Comparison of ENCODE assay signal across 10 cellular contexts in genomic region chr4:174222266-174222872, GRCh38.
DNase-seq lines count a peak whose midpoint lies in the region; TF ChIP-seq lines count a peak whose summit lies in the region.
"Had no signal": no experiment of that assay in that cellular context is flagged by ENCODE, and none has a peak within 500 bp of the region (broad histone marks: within the 10 kb centered on the region; RNA-seq: fewer than 3 reads in every experiment).

No MANE protein-coding gene starts in this region.

- intact Hi-C loops in MCF 10A (cut with micrococcal nuclease) (loop anchor here (1.0 kb wide), 4 partner anchors 61 to 492 kb away; partner anchors contain the start of genes CEP44 and FBXO8), breast epithelium (cut with DNase I; ENCODE audit: low total_unique reads) (no loop called here), posterior vena cava (cut with DNase I) (no loop called here)

- POLR2A ChIA-PET in MCF 10A (lab: Yijun Ruan, JAX): no interaction called here

- CTCF ChIA-PET in MCF 10A (lab: Yijun Ruan, JAX): interaction anchor here (0.5 to 8.0 kb wide), 27 partner anchors 9 to 935 kb away, joined by 3 to 65 read pairs (median 4); no protein-coding TSS in a partner anchor

- H3K27me3 Mint-ChIP-seq in MCF 10A (ENCODE audit: insufficient read depth, unreplicated experiment) (no peaks in the 10 kb centered on the region), chondrocyte (ENCODE audit: low read depth) (peaks cover 65% of the 10 kb centered on the region), osteocyte (ENCODE audit: unreplicated experiment) (peaks cover 83% of the 10 kb centered on the region)

- peak; percentile 52 for DNase-seq in MCF 10A (ENCODE audit: unreplicated experiment)
- no peak for DNase-seq in breast epithelium (ENCODE audit: low spot score in 2 of 2)
- DNase-seq in H4 (ENCODE audit: low spot score): peak; percentile 21
- DNase-seq in LoVo (ENCODE audit: low spot score): peak; percentile 30
- no peak for DNase-seq in chondrocyte (ENCODE audit: low spot score)
- DNase-seq in osteocyte (ENCODE audit: extremely low spot score, unreplicated experiment): no peak
- no peak for DNase-seq in posterior vena cava (ENCODE audit: low spot score)
- no peak for DNase-seq in GM19238 (ENCODE audit: insufficient read length, low spot score)

- no peak for TF ChIP-seq POLR2A in breast epithelium (IDR thresholded peaks at IDR 0.05)

- H3K4me1 Mint-ChIP-seq in MCF 10A (ENCODE audit: insufficient read depth, unreplicated experiment) (no peaks in the 10 kb centered on the region), chondrocyte (ENCODE audit: low read depth) (peaks cover 10% of the 10 kb centered on the region), osteocyte (ENCODE audit: unreplicated experiment) (peaks cover 15% of the 10 kb centered on the region)

- H3K27me3 ChIP-seq in breast epithelium: peaks cover 0 to 19% of the 10 kb centered on the region in 2 donors

- H3K36me3 Mint-ChIP-seq in MCF 10A (ENCODE audit: insufficient read depth, unreplicated experiment) (peaks cover 2% of the 10 kb centered on the region), chondrocyte (ENCODE audit: low read depth) (no peaks in the 10 kb centered on the region), osteocyte (ENCODE audit: unreplicated experiment) (no peaks in the 10 kb centered on the region)

- no peaks in the 10 kb centered on the region for H3K9me3 ChIP-seq in breast epithelium
- H3K9me3 ChIP-seq: HAP-1 had no signal

- TF ChIP-seq CTCF in MCF 10A (IDR thresholded peaks at IDR 0.05; ENCODE audit: unreplicated experiment): peak; percentile 58
- peak in 1 of 3 donors; percentile 31 for TF ChIP-seq CTCF in breast epithelium (IDR thresholded peaks at IDR 0.05)
- TF ChIP-seq CTCF in chondrocyte (IDR thresholded peaks at IDR 0.05): peak; percentile 84
- TF ChIP-seq CTCF in osteocyte (IDR thresholded peaks at IDR 0.05): peak; percentile 66

- no peak overlapping the region for H3K27ac Mint-ChIP-seq in MCF 10A (ENCODE audit: low read depth, unreplicated experiment)
- no peak overlapping the region for H3K27ac Mint-ChIP-seq in chondrocyte (ENCODE audit: unreplicated experiment)
- no peak overlapping the region for H3K27ac Mint-ChIP-seq in osteocyte (ENCODE audit: unreplicated experiment)

- H3K9me3 Mint-ChIP-seq in MCF 10A (ENCODE audit: unreplicated experiment) (no peaks in the 10 kb centered on the region), chondrocyte (ENCODE audit: low read depth) (no peaks in the 10 kb centered on the region), osteocyte (ENCODE audit: unreplicated experiment) (no peaks in the 10 kb centered on the region)

- H3K4me3 Mint-ChIP-seq in MCF 10A (ENCODE audit: unreplicated experiment) (no peak overlapping the region), chondrocyte (ENCODE audit: unreplicated experiment) (no peak overlapping the region), osteocyte (ENCODE audit: unreplicated experiment) (no peak overlapping the region)

- H3K4me1 ChIP-seq in breast epithelium: peaks cover 0 to 8% of the 10 kb centered on the region in 2 donors
- H3K4me1 ChIP-seq: HAP-1 had no signal

- H3K27ac ChIP-seq in breast epithelium: no peak overlapping the region
- H3K27ac ChIP-seq: epithelial cell of prostate had no signal

- H3K4me3 ChIP-seq in breast epithelium: no peak overlapping the region
- H3K4me3 ChIP-seq: HAP-1 had no signal

- no peaks in the 10 kb centered on the region for H3K36me3 ChIP-seq in breast epithelium
- H3K36me3 ChIP-seq: HAP-1 had no signal

- BruUV-seq in MCF 10A (replicated peaks; lab: Mats Ljungman, UMichigan): no TSS peak

Comparison
In these comparisons a context has a peak if more than half of its experiments do, and no peak if none do; other contexts are left out.
1. DNase-seq: peak in MCF 10A (single experiment), H4 (single experiment) and LoVo (single experiment); none in breast epithelium (0 of 2), chondrocyte (single experiment), osteocyte (single experiment), posterior vena cava (single experiment) and GM19238 (single experiment).